Comparison of ENCODE assay signal across 14 cellular contexts in the genomic region with DNA sequence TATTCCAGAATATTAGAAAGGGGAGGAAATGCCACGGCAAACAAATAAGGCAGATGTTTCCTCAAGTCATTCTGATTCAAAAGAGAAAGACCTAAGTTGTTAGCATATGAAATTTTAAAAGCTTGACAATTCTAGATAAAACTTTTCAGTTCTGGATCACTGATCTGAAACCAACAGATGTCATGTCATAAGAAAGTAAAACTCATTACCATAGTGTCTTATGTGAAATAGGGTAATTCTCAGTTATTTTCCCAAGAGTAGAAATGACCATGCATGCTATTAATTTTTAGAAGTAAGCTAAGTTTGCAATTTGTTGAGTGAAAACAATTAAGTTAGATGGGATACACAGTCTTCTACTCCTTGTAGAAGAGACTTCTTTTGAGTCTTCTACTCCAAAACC.
DNase-seq lines count a peak whose midpoint lies in the region; ATAC-seq and TF ChIP-seq lines count a peak whose summit lies in the region.
"Had no signal": no experiment of that assay in that cellular context is flagged by ENCODE, and none has a peak within 500 bp of the region (broad histone marks: within the 10 kb centered on the region; RNA-seq: fewer than 3 reads in every experiment).

No MANE protein-coding gene starts in this region.

- ATAC-seq in GM18502 (IDR thresholded peaks at IDR 0.05; ENCODE audit: poor library complexity, unreplicated experiment): peak; percentile 72
- ATAC-seq in GM21367 (IDR thresholded peaks at IDR 0.05; ENCODE audit: unreplicated experiment): peak; percentile 63
- peak; percentile 58 for ATAC-seq in HG02981 (IDR thresholded peaks at IDR 0.05; ENCODE audit: unreplicated experiment)
- no peak for ATAC-seq in SK-N-SH treated with all-trans-retinoic acid at 6 μM for 48 hours
- ATAC-seq in esophagus mucosa: no peak
- ATAC-seq: activated T-cell treated with anti-CD3 and anti-CD28 coated beads, Interleukin-2, amount 50 U/mL, for 72 hours; pancreas had no signal

- H3K4me2 ChIP-seq in MM.1S (ENCODE audit: low read depth, low read length): peak overlapping the region; percentile 46

- no peaks in the 10 kb centered on the region for H4K20me1 ChIP-seq in MM.1S (ENCODE audit: insufficient read depth, low read length)

- no peaks in the 10 kb centered on the region; the same call in none of the 2 replicates for H3K9me2 ChIP-seq in MM.1S (replicated peaks; ENCODE audit: insufficient read depth, low read length)

- H3K9ac ChIP-seq in MM.1S (ENCODE audit: low read length): no peak overlapping the region

- no peaks in the 10 kb centered on the region for H3K9me3 ChIP-seq in MM.1S (replicated peaks; ENCODE audit: insufficient read depth, low read length)
- H3K9me3 ChIP-seq: ascending aorta, pancreas had no signal

- peak overlapping the region; percentile 64 for H3K27ac ChIP-seq in MM.1S (ENCODE audit: low read length)
- H3K27ac ChIP-seq: ascending aorta, pancreas had no signal

- TF ChIP-seq CTCF in MM.1S (IDR thresholded peaks at IDR 0.05; ENCODE audit: low read length): no peak

- peaks cover 24% of the 10 kb centered on the region for H3K4me1 ChIP-seq in MM.1S (ENCODE audit: low read length)
- H3K4me1 ChIP-seq: ascending aorta had no signal

- H3K4me3 ChIP-seq in MM.1S (ENCODE audit: low read length): no peak overlapping the region
- H3K4me3 ChIP-seq: ascending aorta, pancreas had no signal

- 0 out of 2 replicates have a peak overlapping the region, but pooled peaks have one; percentile 25 for H2AFZ ChIP-seq in MM.1S (ENCODE audit: low read length)

- peak; percentile 86 for DNase-seq in MM.1S
- no peak for DNase-seq in SW 1271 (lab: John Stamatoyannopoulos, UW)
- DNase-seq in epidermal melanocyte (ENCODE audit: insufficient read length, low spot score): no peak
- DNase-seq: activated CD4-positive, alpha-beta T cell treated with anti-CD3 and anti-CD28 coated beads for 4 hours; activated T-cell treated with anti-CD3 and anti-CD28 coated beads, Interleukin-2, amount 50 U/mL, for 72 hours; DMS79; NCI-H2081 treated with DMSO at 0.1 percent for 48 hours; pancreas had no signal

- H3K27me3 ChIP-seq in MM.1S (replicated peaks; ENCODE audit: insufficient read depth, low read length): no peaks in the 10 kb centered on the region
- H3K27me3 ChIP-seq: ascending aorta, pancreas had no signal

- H3K36me3 ChIP-seq in MM.1S (replicated peaks; ENCODE audit: insufficient read depth, low read length): no peaks in the 10 kb centered on the region
- H3K36me3 ChIP-seq: ascending aorta, pancreas had no signal

- no peaks in the 10 kb centered on the region for H3K79me2 ChIP-seq in MM.1S (ENCODE audit: low read length)

- peaks cover 16% of the 10 kb centered on the region for H3F3A ChIP-seq in MM.1S (ENCODE audit: insufficient read depth, low read length)

TF ChIP-seq in SK-N-SH treated with all-trans-retinoic acid at 6 μM for 48 hours, 23 proteins besides CTCF, POLR2A, EP300 and RAD21:
- TF ChIP-seq ZC3H10 (CRISPR knock-in tag; IDR thresholded peaks at IDR 0.05) (no peak), ZNF70 (CRISPR knock-in tag; IDR thresholded peaks at IDR 0.05) (no peak), ZNF565 (CRISPR knock-in tag; conservative IDR thresholded peaks at IDR 0.05; ENCODE audit: low read depth) (no peak), OSR1 (CRISPR knock-in tag; IDR thresholded peaks at IDR 0.05) (no peak), ESRRG (CRISPR knock-in tag; IDR thresholded peaks at IDR 0.05) (no peak), PPARA (CRISPR knock-in tag; IDR thresholded peaks at IDR 0.05; ENCODE audit: borderline replicate concordance) (no peak)
- TF ChIP-seq, protein P1, sequence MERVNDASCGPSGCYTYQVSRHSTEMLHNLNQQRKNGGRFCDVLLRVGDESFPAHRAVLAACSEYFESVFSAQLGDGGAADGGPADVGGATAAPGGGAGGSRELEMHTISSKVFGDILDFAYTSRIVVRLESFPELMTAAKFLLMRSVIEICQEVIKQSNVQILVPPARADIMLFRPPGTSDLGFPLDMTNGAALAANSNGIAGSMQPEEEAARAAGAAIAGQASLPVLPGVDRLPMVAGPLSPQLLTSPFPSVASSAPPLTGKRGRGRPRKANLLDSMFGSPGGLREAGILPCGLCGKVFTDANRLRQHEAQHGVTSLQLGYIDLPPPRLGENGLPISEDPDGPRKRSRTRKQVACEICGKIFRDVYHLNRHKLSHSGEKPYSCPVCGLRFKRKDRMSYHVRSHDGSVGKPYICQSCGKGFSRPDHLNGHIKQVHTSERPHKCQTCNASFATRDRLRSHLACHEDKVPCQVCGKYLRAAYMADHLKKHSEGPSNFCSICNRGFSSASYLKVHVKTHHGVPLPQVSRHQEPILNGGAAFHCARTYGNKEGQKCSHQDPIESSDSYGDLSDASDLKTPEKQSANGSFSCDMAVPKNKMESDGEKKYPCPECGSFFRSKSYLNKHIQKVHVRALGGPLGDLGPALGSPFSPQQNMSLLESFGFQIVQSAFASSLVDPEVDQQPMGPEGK (CRISPR knock-in tag; IDR thresholded peaks at IDR 0.05; ENCODE audit: borderline replicate concordance): no peak
- TF ChIP-seq, protein P2, sequence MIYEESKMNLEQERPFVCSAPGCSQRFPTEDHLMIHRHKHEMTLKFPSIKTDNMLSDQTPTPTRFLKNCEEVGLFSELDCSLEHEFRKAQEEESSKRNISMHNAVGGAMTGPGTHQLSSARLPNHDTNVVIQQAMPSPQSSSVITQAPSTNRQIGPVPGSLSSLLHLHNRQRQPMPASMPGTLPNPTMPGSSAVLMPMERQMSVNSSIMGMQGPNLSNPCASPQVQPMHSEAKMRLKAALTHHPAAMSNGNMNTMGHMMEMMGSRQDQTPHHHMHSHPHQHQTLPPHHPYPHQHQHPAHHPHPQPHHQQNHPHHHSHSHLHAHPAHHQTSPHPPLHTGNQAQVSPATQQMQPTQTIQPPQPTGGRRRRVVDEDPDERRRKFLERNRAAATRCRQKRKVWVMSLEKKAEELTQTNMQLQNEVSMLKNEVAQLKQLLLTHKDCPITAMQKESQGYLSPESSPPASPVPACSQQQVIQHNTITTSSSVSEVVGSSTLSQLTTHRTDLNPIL (CRISPR knock-in tag; IDR thresholded peaks at IDR 0.05; ENCODE audit: low read depth): no peak

Comparison
In these comparisons a context has a peak if more than half of its experiments do, and no peak if none do; other contexts are left out.
1. ATAC-seq: peak in GM18502 (single experiment), GM21367 (single experiment) and HG02981 (single experiment); none in SK-N-SH treated with all-trans-retinoic acid at 6 μM for 48 hours (single experiment) and esophagus mucosa (single experiment).